19 cellular contexts compared by ENCODE assay signal in genomic region chr13:113013878-113014751, GRCh38. TPM values are rescaled to one million over a fixed set of nuclear protein-coding genes. Genes with fewer than 3 reads are reported as not detected.
DNase-seq lines count a peak whose midpoint lies in the region; FAIRE-seq and TF ChIP-seq lines count a peak whose summit lies in the region.
"Had no signal": no experiment of that assay in that cellular context is flagged by ENCODE, and none has a peak within 500 bp of the region (broad histone marks: within the 10 kb centered on the region; RNA-seq: fewer than 3 reads in every experiment).

No MANE protein-coding gene starts in this region.

- H3K9me3 ChIP-seq in hepatocyte (ENCODE audit: low read depth) (no peaks in the 10 kb centered on the region), prostate gland (no peaks in the 10 kb centered on the region)
- H3K9me3 ChIP-seq: MG63 had no signal

- FAIRE-seq in bronchial epithelial cell (lab: Jason Lieb, UNC), result no peak
- FAIRE-seq: D721Med, GM12892, GM19239 had no signal

- H3K4me2 ChIP-seq in hepatocyte, result peak overlapping the region; percentile 9

- intact Hi-C loops in prostate gland (cut with DNase I), result no loop called here

- DNase-seq in LNCaP clone FGC (ENCODE audit: low read depth) (no peak), bronchial epithelial cell (ENCODE audit: low read depth) (peak; percentile 25), hepatocyte (ENCODE audit: low spot score) (no peak), prostate gland (ENCODE audit: low spot score) (no peak), RKO (ENCODE audit: low spot score) (no peak), NCI-H146 treated with DMSO at 0.1 percent for 48 hours (lab: John Stamatoyannopoulos, UW; ENCODE audit: unreplicated experiment) (no peak)
- DNase-seq in activated CD8-positive, alpha-beta memory T cell treated with anti-CD3 and anti-CD28 coated beads, Interleukin-2, amount 50 U/mL, for 4 hours, result no peak
- DNase-seq: CD4-positive, alpha-beta T cell; DND-41; GDM1; HCEC 1CT; KG1; MG63; NCI-H1092 treated with DMSO at 0.1 percent for 48 hours; NCI-H187; Right ventricle myocardium superior had no signal

- H4K20me1 ChIP-seq in hepatocyte (ENCODE audit: insufficient read depth, poor library complexity, severe bottlenecking), result no peaks in the 10 kb centered on the region

- 90% methylated on average over 25 of the region's 25 CpGs for WGBS in hepatocyte (ENCODE audit: low lambda C conversion rate, missing lambda C conversion rate)
- 61% methylated on average over 25 of the region's 25 CpGs for WGBS in prostate gland

- no peaks in the 10 kb centered on the region for H3K36me3 ChIP-seq in bronchial epithelial cell (ENCODE audit: control insufficient read depth, insufficient read depth, low read length)
- no peaks in the 10 kb centered on the region for H3K36me3 ChIP-seq in hepatocyte (replicated peaks; ENCODE audit: insufficient read depth, low read depth)
- H3K36me3 ChIP-seq in prostate gland, result no peaks in the 10 kb centered on the region
- H3K36me3 ChIP-seq: MG63 had no signal

- no peak for TF ChIP-seq CTCF in LNCaP clone FGC (IDR thresholded peaks at IDR 0.05; ENCODE audit: control insufficient read depth, extremely low read depth, insufficient read depth)
- no peak for TF ChIP-seq CTCF in bronchial epithelial cell (IDR thresholded peaks at IDR 0.05; ENCODE audit: insufficient read depth, low read length, severe bottlenecking)
- TF ChIP-seq CTCF in hepatocyte (IDR thresholded peaks at IDR 0.05; ENCODE audit: poor library complexity), result no peak
- TF ChIP-seq CTCF in prostate gland (IDR thresholded peaks at IDR 0.05), result no peak

- H3K4me1 ChIP-seq in hepatocyte (ENCODE audit: insufficient read depth), result peaks cover 6% of the 10 kb centered on the region
- H3K4me1 ChIP-seq in prostate gland (replicated peaks), result peaks cover 22% of the 10 kb centered on the region

- H3K27me3 ChIP-seq in bronchial epithelial cell (ENCODE audit: control insufficient read depth, insufficient read depth, low read length) (peaks cover 2% of the 10 kb centered on the region), hepatocyte (no peaks in the 10 kb centered on the region), prostate gland (replicated peaks; ENCODE audit: insufficient read depth) (no peaks in the 10 kb centered on the region)

- TF ChIP-seq POLR2A in prostate gland (IDR thresholded peaks at IDR 0.05), result no peak

- H3K27ac ChIP-seq in hepatocyte (peak overlapping the region; percentile 37), prostate gland (peak overlapping the region; percentile 86 to 87)

- H3K4me3 ChIP-seq in LNCaP clone FGC (ENCODE audit: low read depth, low read length), result peak overlapping the region; percentile 40
- H3K4me3 ChIP-seq in bronchial epithelial cell (ENCODE audit: low read depth, low read length), result no peak overlapping the region
- no peak overlapping the region for H3K4me3 ChIP-seq in hepatocyte
- no peak overlapping the region for H3K4me3 ChIP-seq in prostate gland
- H3K4me3 ChIP-seq: MG63 had no signal

- peaks cover 3% of the 10 kb centered on the region for H3K79me2 ChIP-seq in hepatocyte

- no peak overlapping the region for H2AFZ ChIP-seq in hepatocyte

- no peaks in the 10 kb centered on the region for H3K9me2 ChIP-seq in hepatocyte (replicated peaks; ENCODE audit: insufficient read depth)

RNA-seq across cellular contexts. Expression of gene MCF2L, which starts 45.1 kb away (rescaled TPM):
- total RNA-seq in bronchial epithelial cell (under 0.01 TPM in 2 replicates), hepatocyte (16.7 and 22.4 TPM in 2 replicates), prostate gland (10 to 100 TPM; 47.6 to 64.7 TPM)
- polyA plus RNA-seq in hepatocyte, result 11.1 and 13.5 TPM in 2 replicates

Comparison
In these comparisons a context has a peak if more than half of its experiments do, and no peak if none do; other contexts are left out.
1. RNA of gene MCF2L, which starts 45.1 kb away (total RNA-seq): 47.6 to 64.7 TPM in prostate gland and 16.7 to 22.4 TPM in hepatocyte; under 0.01 TPM in bronchial epithelial cell; every median in the first group is over 10 times any median in the second.